ENCODE assay signal across 15 cellular contexts in the genomic region with DNA sequence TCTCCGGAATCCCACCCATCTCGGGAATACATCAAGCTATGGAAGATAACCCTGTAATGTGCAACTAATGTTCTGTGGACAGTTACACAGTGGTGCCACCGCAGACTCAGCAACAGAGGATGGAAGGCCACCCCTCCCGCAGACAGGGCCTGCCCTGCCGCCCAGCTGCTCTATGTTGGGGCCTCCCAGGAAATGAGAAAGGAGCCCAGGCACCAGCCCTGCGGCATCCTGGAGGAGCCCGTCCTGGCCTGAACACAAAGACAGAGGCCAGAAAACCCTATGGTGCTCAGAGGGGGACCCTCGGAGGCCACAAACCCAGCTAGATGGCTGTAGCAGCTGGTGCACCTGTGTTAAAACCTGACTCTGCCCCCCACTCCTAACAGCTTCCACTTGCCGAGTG.
DNase-seq lines count a peak whose midpoint lies in the region; ATAC-seq and TF ChIP-seq lines count a peak whose summit lies in the region.
"Had no signal": no experiment of that assay in that cellular context is flagged by ENCODE, and none has a peak within 500 bp of the region (broad histone marks: within the 10 kb centered on the region; RNA-seq: fewer than 3 reads in every experiment).

No MANE protein-coding gene starts in this region.

- H3K27me3 ChIP-seq in H9 (ENCODE audit: insufficient read depth, low read length) = no peaks in the 10 kb centered on the region
- H3K27me3 ChIP-seq in mesenchymal stem cell (ENCODE audit: control insufficient read depth in 1 of 2, insufficient read depth in 1 of 2, low read length in 2 of 2) = peaks cover 0 to 64% of the 10 kb centered on the region in 2 experiments

- no peaks in the 10 kb centered on the region for H3K79me1 ChIP-seq in H9 (ENCODE audit: insufficient read depth, low read depth, low read length, poor library complexity, severe bottlenecking)
- H3K79me1 ChIP-seq in mesenchymal stem cell (replicated peaks; ENCODE audit: low read length, poor library complexity, severe bottlenecking) = no peaks in the 10 kb centered on the region

- H2BK120ac ChIP-seq in H9 (ENCODE audit: low read depth, low read length, poor library complexity, severe bottlenecking) (no peak overlapping the region), mesenchymal stem cell (ENCODE audit: low read depth, low read length) (no peak overlapping the region)

- no peak overlapping the region for H3K9ac ChIP-seq in H9 (ENCODE audit: extremely low read depth, insufficient read length, low read length)
- H3K9ac ChIP-seq in mesenchymal stem cell (ENCODE audit: low read length) = no peak overlapping the region

- no peak overlapping the region for H3K4me3 Mint-ChIP-seq in natural killer cell treated with Interleukin-12 subunit alpha and Interleukin-12 subunit beta and Interleukin-15 and Interleukin-18, amount 100 ng/mL, for 72 hours
- H3K4me3 Mint-ChIP-seq in natural killer cell (no peak overlapping the region), H9 (no peak overlapping the region)
- H3K4me3 Mint-ChIP-seq in activated CD4-positive, alpha-beta T cell treated with anti-CD3 and anti-CD28 coated beads for 36 hours = no peak overlapping the region
- H3K4me3 Mint-ChIP-seq: CD4-positive, CD25-positive, alpha-beta regulatory T cell; CD8-positive, alpha-beta T cell; GM23338 had no signal

- DNase-seq in natural killer cell treated with Interleukin-12 subunit alpha and Interleukin-12 subunit beta and Interleukin-15 and Interleukin-18, amount 100 ng/mL, for 72 hours (ENCODE audit: low spot score) = peak; percentile 22
- DNase-seq in natural killer cell = no peak
- DNase-seq in H9 = no peak
- DNase-seq in posterior vena cava (ENCODE audit: low spot score) = peak; percentile 66
- no peak for DNase-seq in mesenchymal stem cell
- no peak for DNase-seq in activated CD4-positive, alpha-beta T cell treated with anti-CD3 and anti-CD28 coated beads for 36 hours
- DNase-seq: Caco-2; CD4-positive, CD25-positive, alpha-beta regulatory T cell; CD8-positive, alpha-beta T cell; DMS153; DND-41; HCEC 1CT had no signal

- H3K27me3 Mint-ChIP-seq in natural killer cell treated with Interleukin-12 subunit alpha and Interleukin-12 subunit beta and Interleukin-15 and Interleukin-18, amount 100 ng/mL, for 72 hours = peaks cover 3 to 4% of the 10 kb centered on the region in 2 donors
- peaks cover 0 to 3% of the 10 kb centered on the region in 2 donors for H3K27me3 Mint-ChIP-seq in natural killer cell (ENCODE audit: low read depth in 2 of 2)
- H3K27me3 Mint-ChIP-seq in H9 (ENCODE audit: low read depth) = peaks cover 7% of the 10 kb centered on the region; the same call in 1 of the 2 replicates
- peaks cover 2% of the 10 kb centered on the region for H3K27me3 Mint-ChIP-seq in activated CD4-positive, alpha-beta T cell treated with anti-CD3 and anti-CD28 coated beads for 36 hours

- H3T11ph ChIP-seq in H9 (ENCODE audit: low read length) = no peak overlapping the region

- H2BK15ac ChIP-seq in H9 (ENCODE audit: low read depth, low read length) = no peak overlapping the region
- no peak overlapping the region for H2BK15ac ChIP-seq in mesenchymal stem cell (ENCODE audit: low read depth, poor library complexity, severe bottlenecking)

- no peak overlapping the region for H2BK12ac ChIP-seq in H9 (ENCODE audit: insufficient read length, low read depth, low read length)
- H2BK12ac ChIP-seq in mesenchymal stem cell (ENCODE audit: low read length in 2 of 2) = no peak overlapping the region

- peak in 1 of 2 donors; percentile 46 for ATAC-seq in natural killer cell treated with Interleukin-12 subunit alpha and Interleukin-12 subunit beta and Interleukin-15 and Interleukin-18, amount 100 ng/mL, for 72 hours
- ATAC-seq in natural killer cell = no peak
- ATAC-seq in HG03354 (IDR thresholded peaks at IDR 0.05; ENCODE audit: poor library complexity, severe bottlenecking, unreplicated experiment) = no peak
- ATAC-seq in activated CD4-positive, alpha-beta T cell treated with anti-CD3 and anti-CD28 coated beads for 36 hours = no peak
- ATAC-seq: CD8-positive, alpha-beta T cell had no signal

- H4K91ac ChIP-seq in H9 (ENCODE audit: insufficient read length, low read depth, low read length) (no peak overlapping the region), mesenchymal stem cell (ENCODE audit: low read length) (no peak overlapping the region)

- no peak overlapping the region for H3K23ac ChIP-seq in H9 (ENCODE audit: insufficient read length, low read depth, low read length)
- H3K23ac ChIP-seq in mesenchymal stem cell (ENCODE audit: low read length in 2 of 2) = no peak overlapping the region

- H4K5ac ChIP-seq in H9 (ENCODE audit: insufficient read length, low read depth, low read length) = no peak overlapping the region

- intact Hi-C loops in natural killer cell (cut with micrococcal nuclease) (no loop called here), posterior vena cava (cut with DNase I) (no loop called here)
- intact Hi-C loops in activated CD4-positive, alpha-beta T cell treated with anti-CD3 and anti-CD28 coated beads for 36 hours (cut with DNase I, micrococcal nuclease) = no loop called here

- H3K79me2 ChIP-seq in H9 (ENCODE audit: insufficient read depth, low read length) = no peaks in the 10 kb centered on the region

- H3K27ac ChIP-seq in H9 (ENCODE audit: insufficient read length, low read depth, low read length) (no peak overlapping the region), mesenchymal stem cell (ENCODE audit: low read length, poor library complexity, severe bottlenecking) (no peak overlapping the region)
- H3K27ac ChIP-seq: C4-2B had no signal

- H3K9me3 ChIP-seq in H9 (ENCODE audit: control insufficient read depth, low read depth, low read length) (no peaks in the 10 kb centered on the region), mesenchymal stem cell (ENCODE audit: control insufficient read depth, low read length) (no peaks in the 10 kb centered on the region)
- H3K9me3 ChIP-seq: Caco-2 had no signal

- no peaks in the 10 kb centered on the region for H3K36me3 ChIP-seq in mesenchymal stem cell (ENCODE audit: control insufficient read depth in 1 of 2, insufficient read depth in 2 of 2, low read depth in 1 of 2, low read length in 2 of 2)

- no peaks in the 10 kb centered on the region for H3K9me3 Mint-ChIP-seq in natural killer cell treated with Interleukin-12 subunit alpha and Interleukin-12 subunit beta and Interleukin-15 and Interleukin-18, amount 100 ng/mL, for 72 hours
- H3K9me3 Mint-ChIP-seq in natural killer cell (no peaks in the 10 kb centered on the region), H9 (no peaks in the 10 kb centered on the region)
- H3K9me3 Mint-ChIP-seq in activated CD4-positive, alpha-beta T cell treated with anti-CD3 and anti-CD28 coated beads for 36 hours (ENCODE audit: low read depth) = no peaks in the 10 kb centered on the region
- H3K9me3 Mint-ChIP-seq: CD4-positive, CD25-positive, alpha-beta regulatory T cell; CD8-positive, alpha-beta T cell; GM23338 had no signal

- H3K4me1 Mint-ChIP-seq in natural killer cell treated with Interleukin-12 subunit alpha and Interleukin-12 subunit beta and Interleukin-15 and Interleukin-18, amount 100 ng/mL, for 72 hours (ENCODE audit: low read depth in 2 of 2) = peaks cover 12 to 14% of the 10 kb centered on the region in 2 donors
- H3K4me1 Mint-ChIP-seq in natural killer cell (peaks cover 16 to 29% of the 10 kb centered on the region in 2 donors), H9 (peaks cover 14 to 26% of the 10 kb centered on the region in 2 experiments)
- H3K4me1 Mint-ChIP-seq in activated CD4-positive, alpha-beta T cell treated with anti-CD3 and anti-CD28 coated beads for 36 hours = peaks cover 10% of the 10 kb centered on the region

- WGBS in H9 (ENCODE audit: extremely low coverage, insufficient read length, low lambda C conversion rate) = no CpG with 5 or more reads among the region's 9 CpGs
- WGBS in mesenchymal stem cell = 86% methylated on average over 9 of the region's 9 CpGs

- H3K56ac ChIP-seq in H9 (ENCODE audit: insufficient read length, low read depth, low read length) = no peak overlapping the region

- H2AFZ ChIP-seq in H9 (ENCODE audit: low read length) = no peak overlapping the region
- no peak overlapping the region for H2AFZ ChIP-seq in mesenchymal stem cell (ENCODE audit: low read depth, low read length)
- H2AFZ ChIP-seq: GM23338 had no signal

- POLR2A ChIA-PET in activated CD4-positive, alpha-beta T cell treated with anti-CD3 and anti-CD28 coated beads for 36 hours (lab: Charles Lee) = interaction anchor here (0.6 kb wide), 1 partner anchor 55 kb away, joined by 3 read pairs; no protein-coding TSS in a partner anchor

- H3K4ac ChIP-seq in H9 (ENCODE audit: low read depth, low read length) (no peak overlapping the region), mesenchymal stem cell (ENCODE audit: low read depth in 1 of 2, low read length in 2 of 2) (no peak overlapping the region)

- no peaks in the 10 kb centered on the region for H3K36me3 Mint-ChIP-seq in natural killer cell treated with Interleukin-12 subunit alpha and Interleukin-12 subunit beta and Interleukin-15 and Interleukin-18, amount 100 ng/mL, for 72 hours
- H3K36me3 Mint-ChIP-seq in natural killer cell (no peaks in the 10 kb centered on the region), H9 (ENCODE audit: insufficient read depth in 1 of 3, low read depth in 3 of 3) (peaks cover 0 to 6% (median 0%) of the 10 kb centered on the region in 3 experiments; a peak in 1 of 7 replicates)
- no peaks in the 10 kb centered on the region for H3K36me3 Mint-ChIP-seq in activated CD4-positive, alpha-beta T cell treated with anti-CD3 and anti-CD28 coated beads for 36 hours (ENCODE audit: low read depth)
- H3K36me3 Mint-ChIP-seq: CD4-positive, CD25-positive, alpha-beta regulatory T cell; CD8-positive, alpha-beta T cell had no signal

- CTCF ChIA-PET in activated CD4-positive, alpha-beta T cell treated with anti-CD3 and anti-CD28 coated beads for 36 hours (lab: Charles Lee) = no interaction called here

- no peak overlapping the region for H3K27ac Mint-ChIP-seq in natural killer cell treated with Interleukin-12 subunit alpha and Interleukin-12 subunit beta and Interleukin-15 and Interleukin-18, amount 100 ng/mL, for 72 hours
- no peak overlapping the region for H3K27ac Mint-ChIP-seq in natural killer cell
- H3K27ac Mint-ChIP-seq in H9 = no peak overlapping the region
- H3K27ac Mint-ChIP-seq in activated CD4-positive, alpha-beta T cell treated with anti-CD3 and anti-CD28 coated beads for 36 hours = no peak overlapping the region
- H3K27ac Mint-ChIP-seq: CD8-positive, alpha-beta T cell; GM23338 had no signal

- H3K18ac ChIP-seq in H9 (ENCODE audit: insufficient read length, low read depth, low read length) (peak overlapping the region; percentile 12), mesenchymal stem cell (ENCODE audit: low read depth in 1 of 2, low read length in 2 of 2) (no peak overlapping the region)

- H2BK5ac ChIP-seq in H9 (ENCODE audit: insufficient read length, low read length) (no peak overlapping the region), mesenchymal stem cell (ENCODE audit: low read depth, low read length, poor library complexity, severe bottlenecking) (no peak overlapping the region)

- no peaks in the 10 kb centered on the region for H4K20me1 ChIP-seq in H9 (ENCODE audit: control insufficient read depth, insufficient read depth, insufficient read length)

- H3K4me1 ChIP-seq in H9 (ENCODE audit: insufficient read depth, low read length) (no peaks in the 10 kb centered on the region), mesenchymal stem cell (ENCODE audit: control insufficient read depth, insufficient read depth, low read depth, low read length) (no peaks in the 10 kb centered on the region)

- H4K8ac ChIP-seq in H9 (replicated peaks; ENCODE audit: insufficient read length, low read depth, low read length) (no peak overlapping the region), mesenchymal stem cell (ENCODE audit: low read length) (no peak overlapping the region)

- TF ChIP-seq CTCF in natural killer cell (IDR thresholded peaks at IDR 0.05) (no peak), H9 (conservative IDR thresholded peaks at IDR 0.05) (no peak)

- H2AK5ac ChIP-seq in H9 (ENCODE audit: insufficient read length, low read length) (no peak overlapping the region), mesenchymal stem cell (ENCODE audit: low read length, severe bottlenecking) (no peak overlapping the region)

- no peak overlapping the region for H2BK20ac ChIP-seq in H9 (ENCODE audit: low read depth, low read length, poor library complexity, severe bottlenecking)

- H3K4me2 ChIP-seq in H9 (ENCODE audit: insufficient read depth, insufficient read length, low read length) (no peak overlapping the region), mesenchymal stem cell (ENCODE audit: low read length, poor library complexity, severe bottlenecking) (no peak overlapping the region)
- H3K4me2 ChIP-seq: GM23338 had no signal

- H3K14ac ChIP-seq in H9 (ENCODE audit: insufficient read depth, low read length) (no peak overlapping the region), mesenchymal stem cell (ENCODE audit: low read length in 2 of 2) (no peak overlapping the region)

- no peak overlapping the region for H3K4me3 ChIP-seq in mesenchymal stem cell (ENCODE audit: insufficient read depth in 1 of 2, low read depth in 1 of 2, low read length in 2 of 2)
- H3K4me3 ChIP-seq: GM23338 had no signal

- H3K23me2 ChIP-seq in H9 (ENCODE audit: insufficient read length, low read depth, low read length, poor library complexity, severe bottlenecking) = no peaks in the 10 kb centered on the region

Comparison
In these comparisons a context has a peak if more than half of its experiments do, and no peak if none do; other contexts are left out.
1. DNase-seq: peak in natural killer cell treated with Interleukin-12 subunit alpha and Interleukin-12 subunit beta and Interleukin-15 and Interleukin-18, amount 100 ng/mL, for 72 hours (single experiment) and posterior vena cava (single experiment); none in natural killer cell (single experiment), H9 (single experiment), mesenchymal stem cell (single experiment) and activated CD4-positive, alpha-beta T cell treated with anti-CD3 and anti-CD28 coated beads for 36 hours (single experiment).